In genomic region chr14:73833024-73833423, GRCh38 we compare ENCODE assay signal across 1 cellular context.
TF ChIP-seq lines count a peak whose summit lies in the region.

No MANE protein-coding gene starts in this region.

TF ChIP-seq in endothelial cell of umbilical vein, 7 proteins besides CTCF, POLR2A, EP300 and RAD21:
- TF ChIP-seq POLR2AphosphoS5 (IDR thresholded peaks at IDR 0.05; ENCODE audit: insufficient read depth, low read depth, low read length) (no peak), JUN (IDR thresholded peaks at IDR 0.05; ENCODE audit: borderline replicate concordance, insufficient read depth, insufficient read length, low read depth) (no peak), MYC (IDR thresholded peaks at IDR 0.05; ENCODE audit: low read depth, low read length) (no peak), FOS (IDR thresholded peaks at IDR 0.05; ENCODE audit: borderline replicate concordance, insufficient read depth, low read length) (no peak), EZH2 (IDR thresholded peaks at IDR 0.05; ENCODE audit: borderline replicate concordance, low read depth, low read length, severe bottlenecking) (no peak)
TF ChIP-seq in endothelial cell of umbilical vein: peak in this region for 0.
